In the genomic region with DNA sequence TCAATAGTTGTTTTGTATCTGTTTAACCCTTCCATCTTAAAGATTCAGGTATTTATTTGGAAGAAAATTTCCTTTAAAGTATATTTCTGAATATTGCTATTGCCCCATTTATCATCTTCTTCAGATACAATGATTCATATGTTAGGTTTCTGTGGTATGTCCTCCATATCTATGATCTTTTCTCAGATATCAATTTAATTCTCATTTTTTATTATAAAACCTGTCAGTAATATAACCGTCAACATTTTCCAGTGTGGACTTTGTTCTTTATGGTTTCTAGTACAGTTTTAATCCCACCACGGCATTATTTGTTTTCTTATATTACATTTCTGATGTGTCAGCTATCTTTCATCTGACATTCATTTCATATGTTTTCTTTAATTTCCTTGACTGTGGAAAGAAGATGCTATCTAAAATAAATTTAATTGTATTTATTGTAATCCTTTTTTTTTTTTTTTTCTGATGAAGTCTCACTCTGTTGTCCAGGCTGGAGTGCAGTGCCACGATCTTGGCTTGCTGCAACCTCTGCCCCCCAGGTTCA, we compare ENCODE assay signal across 1 cellular context.
TF ChIP-seq lines count a peak whose summit lies in the region.

No MANE protein-coding gene starts in this region.

TF ChIP-seq in HepG2, 621 proteins besides CTCF, POLR2A, EP300 and RAD21 (continued from another document):
- TF ChIP-seq, protein P1, sequence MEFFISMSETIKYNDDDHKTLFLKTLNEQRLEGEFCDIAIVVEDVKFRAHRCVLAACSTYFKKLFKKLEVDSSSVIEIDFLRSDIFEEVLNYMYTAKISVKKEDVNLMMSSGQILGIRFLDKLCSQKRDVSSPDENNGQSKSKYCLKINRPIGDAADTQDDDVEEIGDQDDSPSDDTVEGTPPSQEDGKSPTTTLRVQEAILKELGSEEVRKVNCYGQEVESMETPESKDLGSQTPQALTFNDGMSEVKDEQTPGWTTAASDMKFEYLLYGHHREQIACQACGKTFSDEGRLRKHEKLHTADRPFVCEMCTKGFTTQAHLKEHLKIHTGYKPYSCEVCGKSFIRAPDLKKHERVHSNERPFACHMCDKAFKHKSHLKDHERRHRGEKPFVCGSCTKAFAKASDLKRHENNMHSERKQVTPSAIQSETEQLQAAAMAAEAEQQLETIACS (CRISPR knock-in tag; IDR thresholded peaks at IDR 0.05), result no peak
- TF ChIP-seq, protein P2, sequence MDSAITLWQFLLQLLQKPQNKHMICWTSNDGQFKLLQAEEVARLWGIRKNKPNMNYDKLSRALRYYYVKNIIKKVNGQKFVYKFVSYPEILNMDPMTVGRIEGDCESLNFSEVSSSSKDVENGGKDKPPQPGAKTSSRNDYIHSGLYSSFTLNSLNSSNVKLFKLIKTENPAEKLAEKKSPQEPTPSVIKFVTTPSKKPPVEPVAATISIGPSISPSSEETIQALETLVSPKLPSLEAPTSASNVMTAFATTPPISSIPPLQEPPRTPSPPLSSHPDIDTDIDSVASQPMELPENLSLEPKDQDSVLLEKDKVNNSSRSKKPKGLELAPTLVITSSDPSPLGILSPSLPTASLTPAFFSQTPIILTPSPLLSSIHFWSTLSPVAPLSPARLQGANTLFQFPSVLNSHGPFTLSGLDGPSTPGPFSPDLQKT (CRISPR knock-in tag; IDR thresholded peaks at IDR 0.05; ENCODE audit: borderline replicate concordance), result no peak
TF ChIP-seq in HepG2: peak in this region for 2.
